Comparison of ENCODE assay signal across 32 cellular contexts in genomic region chr5:126591549-126591948, GRCh38.
"Had no signal": no experiment of that assay in that cellular context is flagged by ENCODE, and none has a peak within 500 bp of the region (broad histone marks: within the 10 kb centered on the region; RNA-seq: fewer than 3 reads in every experiment).

No MANE protein-coding gene starts in this region.

- H3K27me3 ChIP-seq: ascending aorta, dorsolateral prefrontal cortex, gastrocnemius medialis, hepatocyte, ovary, sigmoid colon, suprapubic skin, tibial artery, upper lobe of right lung had no signal

- H3K9me3 Mint-ChIP-seq: activated naive CD4-positive, alpha-beta T cell treated with anti-CD3 and anti-CD28 coated beads, Interleukin-2, amount 10 ng/mL, durations not matched to agents 7 days and 5 days; activated naive CD8-positive, alpha-beta T cell treated with anti-CD3 and anti-CD28 coated beads, Interleukin-2, amount 10 ng/mL, durations not matched to agents 7 days and 5 days; activated T-cell treated with anti-CD3 and anti-CD28 coated beads, Interleukin-2, amount 50 U/mL, for 24 hours; naive B cell had no signal

- H3K36me3 ChIP-seq: gastrocnemius medialis, neutrophil, ovary had no signal

- H3K27ac ChIP-seq: ascending aorta, coronary artery, dorsolateral prefrontal cortex, gastrocnemius medialis, hepatocyte, neutrophil, sigmoid colon, suprapubic skin, tibial artery, upper lobe of right lung had no signal

- H3K27me3 Mint-ChIP-seq: progenitor cell of endocrine pancreas had no signal

- H3K9me3 ChIP-seq: ascending aorta, gastrocnemius medialis, neutrophil, ovary, sigmoid colon, suprapubic skin, tibial artery, upper lobe of right lung had no signal

- H3K4me3 ChIP-seq: ascending aorta, coronary artery, gastrocnemius medialis, hepatocyte, ovary, sigmoid colon, suprapubic skin, tibial artery, upper lobe of right lung had no signal

- H3K4me3 Mint-ChIP-seq: activated naive CD4-positive, alpha-beta T cell treated with anti-CD3 and anti-CD28 coated beads, Interleukin-2, amount 10 ng/mL, durations not matched to agents 7 days and 5 days; activated naive CD8-positive, alpha-beta T cell treated with anti-CD3 and anti-CD28 coated beads, Interleukin-2, amount 10 ng/mL, durations not matched to agents 7 days and 5 days; activated T-cell treated with anti-CD3 and anti-CD28 coated beads, Interleukin-2, amount 50 U/mL, for 24 hours had no signal

- H3K27ac Mint-ChIP-seq: activated naive CD4-positive, alpha-beta T cell treated with anti-CD3 and anti-CD28 coated beads, Interleukin-2, amount 10 ng/mL, durations not matched to agents 7 days and 5 days; activated naive CD8-positive, alpha-beta T cell treated with anti-CD3 and anti-CD28 coated beads, Interleukin-2, amount 10 ng/mL, durations not matched to agents 7 days and 5 days; activated T-cell treated with anti-CD3 and anti-CD28 coated beads, Interleukin-2, amount 50 U/mL, for 24 hours; brain; nephron progenitor cell; progenitor cell of endocrine pancreas had no signal

- DNase-seq: activated CD4-positive, alpha-beta T cell treated with anti-CD3 and anti-CD28 coated beads for 4 hours; activated CD4-positive, alpha-beta T cell treated with anti-CD3 and anti-CD28 coated beads, Interleukin-2, amount 50 U/mL, for 48 hours; activated CD8-positive, alpha-beta memory T cell treated with anti-CD3 and anti-CD28 coated beads for 24 hours; activated CD8-positive, alpha-beta memory T cell treated with anti-CD3 and anti-CD28 coated beads, Interleukin-2, amount 50 U/mL, for 4 hours; activated gamma-delta T cell; activated naive CD4-positive, alpha-beta T cell treated with anti-CD3 and anti-CD28 coated beads, Interleukin-2, amount 10 ng/mL, durations not matched to agents 7 days and 5 days; activated naive CD8-positive, alpha-beta T cell treated with anti-CD3 and anti-CD28 coated beads, Interleukin-2, amount 10 ng/mL, durations not matched to agents 7 days and 5 days; activated T-cell treated with anti-CD3 and anti-CD28 coated beads, Interleukin-2, amount 50 U/mL, for 24 hours; dorsolateral prefrontal cortex; effector memory CD4-positive, alpha-beta T cell; erythroblast; gastrocnemius medialis; glutamatergic neuron; left cardiac atrium; left ventricle myocardium superior; naive B cell; nephron progenitor cell; ovary; retina; sigmoid colon; small intestine; stimulated activated CD4-positive, alpha-beta T cell treated with anti-CD3 and anti-CD28 coated beads, Interleukin-2, amount 100 ng/mL, for 24 hours; stimulated activated naive CD4-positive, alpha-beta T cell; tibial artery; upper lobe of right lung had no signal

- H3K36me3 Mint-ChIP-seq: activated naive CD4-positive, alpha-beta T cell treated with anti-CD3 and anti-CD28 coated beads, Interleukin-2, amount 10 ng/mL, durations not matched to agents 7 days and 5 days; activated naive CD8-positive, alpha-beta T cell treated with anti-CD3 and anti-CD28 coated beads, Interleukin-2, amount 10 ng/mL, durations not matched to agents 7 days and 5 days; naive B cell had no signal

- H2AFZ ChIP-seq: hepatocyte had no signal
